Comparison of ENCODE assay signal across 8 cellular contexts in genomic region chr2:187169108-187169713, GRCh38.
DNase-seq lines count a peak whose midpoint lies in the region; ATAC-seq and TF ChIP-seq lines count a peak whose summit lies in the region.

No MANE protein-coding gene starts in this region.

- no peak overlapping the region for H3K4me3 ChIP-seq in KMS-11 (IDR thresholded peaks at IDR 0.05; ENCODE audit: insufficient read depth, low read depth, low read length)

- DNase-seq in left kidney (ENCODE audit: low read depth, low spot score) = peak; percentile 1
- DNase-seq in naive thymus-derived CD8-positive, alpha-beta T cell = no peak
- no peak for DNase-seq in islet precursor cell
- no peak for DNase-seq in HuH-7.5 (ENCODE audit: low spot score)
- DNase-seq in SW 1271 (lab: John Stamatoyannopoulos, UW) = no peak

- TF ChIP-seq CTCF in KMS-11 (conservative IDR thresholded peaks at IDR 0.05; ENCODE audit: low read depth, low read length) = no peak

- H3K79me2 ChIP-seq in KMS-11 (ENCODE audit: insufficient read depth, low read depth) = no peaks in the 10 kb centered on the region

- H3K36me3 ChIP-seq in KMS-11 (ENCODE audit: insufficient read depth) = no peaks in the 10 kb centered on the region

- no peak overlapping the region for H3K4me3 Mint-ChIP-seq in naive thymus-derived CD8-positive, alpha-beta T cell

- H3K27me3 Mint-ChIP-seq in naive thymus-derived CD8-positive, alpha-beta T cell = no peaks in the 10 kb centered on the region

- no peaks in the 10 kb centered on the region for H4K20me1 ChIP-seq in KMS-11 (ENCODE audit: insufficient read depth)

- peak; percentile 57 for ATAC-seq in GM18873 (IDR thresholded peaks at IDR 0.05; ENCODE audit: low FRiP score, unreplicated experiment)
- peak; percentile 70 for ATAC-seq in HG02642 (IDR thresholded peaks at IDR 0.05; ENCODE audit: poor library complexity, unreplicated experiment)
- no peak for ATAC-seq in naive thymus-derived CD8-positive, alpha-beta T cell

- no peaks in the 10 kb centered on the region for H3K36me3 Mint-ChIP-seq in naive thymus-derived CD8-positive, alpha-beta T cell

- H3K4me2 ChIP-seq in KMS-11 = peak overlapping the region; percentile 4; the same call in 1 of the 2 replicates

- no peak overlapping the region for H3K9ac ChIP-seq in KMS-11

- H3K9me3 Mint-ChIP-seq in naive thymus-derived CD8-positive, alpha-beta T cell = peaks cover 0 to 4% (median 0%) of the 10 kb centered on the region in 9 donors

- H3K27ac Mint-ChIP-seq in naive thymus-derived CD8-positive, alpha-beta T cell = no peak overlapping the region

- no peak overlapping the region for H2AFZ ChIP-seq in KMS-11 (ENCODE audit: low read depth)

- H3K27ac ChIP-seq in KMS-11 = peak overlapping the region; percentile 16; the same call in 1 of the 2 replicates

- peaks cover 14% of the 10 kb centered on the region for H3K4me1 ChIP-seq in KMS-11 (ENCODE audit: low read depth, poor library complexity, severe bottlenecking)

- POLR2A ChIA-PET in naive thymus-derived CD8-positive, alpha-beta T cell (lab: Charles Lee) = no interaction called here

- H3K4me1 Mint-ChIP-seq in naive thymus-derived CD8-positive, alpha-beta T cell = peaks cover 0 to 11% (median 0%) of the 10 kb centered on the region in 4 donors

- no peaks in the 10 kb centered on the region for H3K27me3 ChIP-seq in KMS-11 (ENCODE audit: insufficient read depth, low read depth)

Comparison
In these comparisons a context has a peak if more than half of its experiments do, and no peak if none do; other contexts are left out.
1. ATAC-seq: peak in GM18873 (single experiment) and HG02642 (single experiment); none in naive thymus-derived CD8-positive, alpha-beta T cell (0 of 2).